ENCODE assay signal across 1 cellular context in the genomic region with DNA sequence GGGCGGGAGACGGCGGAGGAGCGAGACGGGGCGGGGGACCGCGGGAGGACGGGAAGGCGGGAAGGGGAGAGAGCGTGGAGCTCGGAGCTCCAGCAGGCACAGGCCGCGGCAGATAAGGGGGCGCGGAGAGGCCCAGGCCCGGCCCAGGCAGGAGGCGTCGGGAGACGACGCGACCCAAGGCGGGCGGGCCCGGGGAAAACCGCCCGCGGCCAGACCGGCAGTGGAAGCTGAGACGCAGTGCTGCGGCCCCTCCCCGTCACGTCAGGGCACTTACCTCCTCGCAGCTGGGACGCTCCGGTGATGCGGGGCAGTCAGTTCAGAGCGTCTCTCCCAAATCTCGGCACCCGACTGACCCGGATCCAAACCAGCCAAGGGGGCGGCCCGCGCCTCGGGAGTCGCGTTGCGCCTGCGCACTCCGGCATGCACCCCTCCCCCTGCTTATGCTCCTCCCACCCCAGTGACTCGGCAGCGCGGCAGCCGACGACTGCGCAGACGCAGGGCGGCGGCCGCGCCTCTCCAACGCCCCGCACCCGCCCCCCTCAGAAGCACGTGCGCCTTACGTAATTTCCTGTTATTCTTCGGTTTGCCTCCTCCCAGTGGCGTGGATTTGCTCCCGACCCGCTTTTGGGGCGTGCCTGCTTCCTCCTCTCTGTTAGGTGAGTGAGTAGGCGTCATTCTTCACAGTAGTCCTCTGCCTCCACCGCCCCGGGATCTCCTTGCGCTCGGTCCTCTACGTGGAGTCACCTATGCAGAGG.
TF ChIP-seq lines count a peak whose summit lies in the region.

A gene (minus strand): TSS at position 350 of the 755 bp plus-strand sequence. CDS start 3,814 bp downstream, outside the sequence.

TF ChIP-seq in HEK293, 187 proteins besides CTCF, POLR2A, EP300 and RAD21 (continued from another document):
- TF ChIP-seq ZNF324 (tag by site-specific recombination; IDR thresholded peaks at IDR 0.05) (0 out of 2 replicates have a peak, but pooled peaks have one; percentile 30), GLIS2 (tag by site-specific recombination; IDR thresholded peaks at IDR 0.05) (peak; percentile 63), ZNF830 (tag by site-specific recombination; IDR thresholded peaks at IDR 0.05; ENCODE audit: low read depth) (no peak), PRDM1 (tag by site-specific recombination; IDR thresholded peaks at IDR 0.05) (0 out of 2 replicates have a peak, but pooled peaks have one; percentile 1), ZFHX2 (tag by site-specific recombination; conservative IDR thresholded peaks at IDR 0.05) (peak; percentile 91), ZNF350 (tag by site-specific recombination; IDR thresholded peaks at IDR 0.05) (no peak), ZNF560 (tag by site-specific recombination; IDR thresholded peaks at IDR 0.05; ENCODE audit: borderline replicate concordance) (no peak), ZNF48 (tag by site-specific recombination; IDR thresholded peaks at IDR 0.05) (no peak), ZNF629 (tag by site-specific recombination; IDR thresholded peaks at IDR 0.05) (peak; percentile 92), ZNF776 (tag by site-specific recombination; IDR thresholded peaks at IDR 0.05; ENCODE audit: borderline replicate concordance) (no peak), ZNF544 (tag by site-specific recombination; IDR thresholded peaks at IDR 0.05) (no peak), KLF7 (tag by site-specific recombination; IDR thresholded peaks at IDR 0.05; ENCODE audit: borderline replicate concordance) (peak; percentile 91), ZNF549 (tag by site-specific recombination; IDR thresholded peaks at IDR 0.05) (no peak), HOXC10 (CRISPR knock-in tag; IDR thresholded peaks at IDR 0.05) (no peak), ZNF140 (tag by site-specific recombination; IDR thresholded peaks at IDR 0.05) (no peak), ZNF707 (tag by site-specific recombination; IDR thresholded peaks at IDR 0.05) (no peak), ZNF184 (tag by site-specific recombination; IDR thresholded peaks at IDR 0.05) (0 out of 2 replicates have a peak, but pooled peaks have one; percentile 39), KLF1 (tag by site-specific recombination; IDR thresholded peaks at IDR 0.05) (peak; percentile 85)
- TF ChIP-seq, protein P1, sequence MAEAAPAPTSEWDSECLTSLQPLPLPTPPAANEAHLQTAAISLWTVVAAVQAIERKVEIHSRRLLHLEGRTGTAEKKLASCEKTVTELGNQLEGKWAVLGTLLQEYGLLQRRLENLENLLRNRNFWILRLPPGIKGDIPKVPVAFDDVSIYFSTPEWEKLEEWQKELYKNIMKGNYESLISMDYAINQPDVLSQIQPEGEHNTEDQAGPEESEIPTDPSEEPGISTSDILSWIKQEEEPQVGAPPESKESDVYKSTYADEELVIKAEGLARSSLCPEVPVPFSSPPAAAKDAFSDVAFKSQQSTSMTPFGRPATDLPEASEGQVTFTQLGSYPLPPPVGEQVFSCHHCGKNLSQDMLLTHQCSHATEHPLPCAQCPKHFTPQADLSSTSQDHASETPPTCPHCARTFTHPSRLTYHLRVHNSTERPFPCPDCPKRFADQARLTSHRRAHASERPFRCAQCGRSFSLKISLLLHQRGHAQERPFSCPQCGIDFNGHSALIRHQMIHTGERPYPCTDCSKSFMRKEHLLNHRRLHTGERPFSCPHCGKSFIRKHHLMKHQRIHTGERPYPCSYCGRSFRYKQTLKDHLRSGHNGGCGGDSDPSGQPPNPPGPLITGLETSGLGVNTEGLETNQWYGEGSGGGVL (tag by site-specific recombination; IDR thresholded peaks at IDR 0.05), result no peak
